In genomic region chr5:57824047-57824446, GRCh38 we compare ENCODE assay signal across 18 cellular contexts.
A peak's percentile ranks its signal among the peaks of the same experiment; 100 is the strongest.
DNase-seq lines count a peak whose midpoint lies in the region; FAIRE-seq and TF ChIP-seq lines count a peak whose summit lies in the region.
"Had no signal": no experiment of that assay in that cellular context is flagged by ENCODE, and none has a peak within 500 bp of the region (broad histone marks: within the 10 kb centered on the region; RNA-seq: fewer than 3 reads in every experiment).

No MANE protein-coding gene starts in this region.

- FAIRE-seq in astrocyte (lab: Jason Lieb, UNC) = peak; percentile 88
- FAIRE-seq: HepG2 had no signal

- H3K9ac ChIP-seq in astrocyte (ENCODE audit: low read length) (peak overlapping the region; percentile 73), endodermal cell (ENCODE audit: extremely low read depth, low read length, poor library complexity, severe bottlenecking) (no peak overlapping the region)
- H3K9ac ChIP-seq: BLaER1 had no signal

- H3K9me3 ChIP-seq in astrocyte (ENCODE audit: insufficient read depth, low read depth, low read length) = no peaks in the 10 kb centered on the region
- no peaks in the 10 kb centered on the region for H3K9me3 ChIP-seq in endodermal cell (ENCODE audit: control insufficient read depth, low read length)
- H3K9me3 ChIP-seq: BLaER1, uterus had no signal

- H3K36me3 ChIP-seq in astrocyte (ENCODE audit: insufficient read depth, low read length) (no peaks in the 10 kb centered on the region), kidney epithelial cell (ENCODE audit: control insufficient read depth, insufficient read depth, low read length) (no peaks in the 10 kb centered on the region), endodermal cell (ENCODE audit: control insufficient read depth, insufficient read depth, low read length) (no peaks in the 10 kb centered on the region)
- H3K36me3 ChIP-seq: BLaER1, esophagus muscularis mucosa, uterus had no signal

- in situ Hi-C loops in GM13976 (cut with MboI; ENCODE audit: low sequenced_read_pairs, unreplicated experiment) = no loop called here

- peaks cover 2% of the 10 kb centered on the region for H3K9me3 Mint-ChIP-seq in astrocyte (ENCODE audit: unreplicated experiment)
- peaks cover 6% of the 10 kb centered on the region for H3K9me3 Mint-ChIP-seq in endodermal cell
- H3K9me3 Mint-ChIP-seq: activated naive CD4-positive, alpha-beta T cell treated with anti-CD3 and anti-CD28 coated beads, Interleukin-2, amount 10 ng/mL, durations not matched to agents 7 days and 5 days had no signal

- no peaks in the 10 kb centered on the region for H3K79me2 ChIP-seq in astrocyte (ENCODE audit: insufficient read depth, low read length)

- H3K27ac Mint-ChIP-seq in astrocyte (ENCODE audit: unreplicated experiment) (peak overlapping the region; percentile 78), endodermal cell (no peak overlapping the region)
- H3K27ac Mint-ChIP-seq: activated naive CD4-positive, alpha-beta T cell treated with anti-CD3 and anti-CD28 coated beads, Interleukin-2, amount 10 ng/mL, durations not matched to agents 7 days and 5 days; progenitor cell of endocrine pancreas had no signal

- H2AFZ ChIP-seq in astrocyte (ENCODE audit: low read depth, low read length) = no peak overlapping the region

- peak overlapping the region; percentile 94 for H3K27ac ChIP-seq in astrocyte (ENCODE audit: low read depth, low read length)
- no peak overlapping the region for H3K27ac ChIP-seq in endodermal cell (ENCODE audit: low read depth, low read length)
- H3K27ac ChIP-seq: BLaER1, esophagus muscularis mucosa, uterus had no signal

- DNase-seq in AG09309 (ENCODE audit: low read depth) (peak; percentile 46), LHCN-M2 (ENCODE audit: low read depth) (peak; percentile 90), astrocyte (ENCODE audit: low read depth) (peak; percentile 99), kidney epithelial cell (ENCODE audit: low read depth) (peak; percentile 77), NCI-H1436 (lab: John Stamatoyannopoulos, UW) (no peak), endodermal cell (no peak), GM13976 (ENCODE audit: low spot score) (no peak), DMS53 (lab: John Stamatoyannopoulos, UW) (no peak)
- DNase-seq: activated naive CD4-positive, alpha-beta T cell treated with anti-CD3 and anti-CD28 coated beads, Interleukin-2, amount 10 ng/mL, durations not matched to agents 7 days and 5 days; cerebellar nuclear complex; NCI-H1417 treated with DMSO at 0.1 percent for 48 hours; NCI-H524; stimulated activated CD4-positive, alpha-beta T cell treated with anti-CD3 and anti-CD28 coated beads, Interleukin-1b, Interleukin-23, amount 100 ng/mL, for 48 hours; uterus had no signal

- H3K4me3 ChIP-seq in AG09309 (ENCODE audit: control insufficient read depth, low read depth, low read length) = no peak overlapping the region
- no peak overlapping the region for H3K4me3 ChIP-seq in astrocyte (ENCODE audit: insufficient read depth, low read depth, low read length)
- H3K4me3 ChIP-seq in kidney epithelial cell (ENCODE audit: low read depth, low read length) = no peak overlapping the region
- no peak overlapping the region for H3K4me3 ChIP-seq in endodermal cell (ENCODE audit: low read length)
- H3K4me3 ChIP-seq: BLaER1, esophagus muscularis mucosa, uterus had no signal

- H3K27me3 ChIP-seq in astrocyte (ENCODE audit: insufficient read depth, low read length) = no peaks in the 10 kb centered on the region
- H3K27me3 ChIP-seq in kidney epithelial cell (ENCODE audit: control insufficient read depth, insufficient read depth, low read length) = no peaks in the 10 kb centered on the region
- no peaks in the 10 kb centered on the region for H3K27me3 ChIP-seq in endodermal cell (ENCODE audit: control insufficient read depth, insufficient read depth, low read length, poor library complexity, severe bottlenecking)
- H3K27me3 ChIP-seq: BLaER1, esophagus muscularis mucosa, uterus had no signal

- WGBS in endodermal cell (ENCODE audit: insufficient coverage in 1 of 2, insufficient read length in 1 of 2), 2 experiments = 100% methylated on average over 1 to 2 of the region's 2 CpGs

- H3K4me2 ChIP-seq in astrocyte (ENCODE audit: low read length) = peak overlapping the region; percentile 43
- H3K4me2 ChIP-seq: BLaER1 had no signal

- H3K4me1 ChIP-seq in astrocyte (ENCODE audit: insufficient read depth, low read length) (peaks cover 28% of the 10 kb centered on the region), endodermal cell (ENCODE audit: control insufficient read depth, insufficient read depth, low read length) (no peaks in the 10 kb centered on the region)
- H3K4me1 ChIP-seq: BLaER1, esophagus muscularis mucosa, uterus had no signal

- H3K36me3 Mint-ChIP-seq in astrocyte (ENCODE audit: low read depth, unreplicated experiment) (peaks cover 3% of the 10 kb centered on the region), endodermal cell (ENCODE audit: low read depth) (no peaks in the 10 kb centered on the region)
- H3K36me3 Mint-ChIP-seq: activated naive CD4-positive, alpha-beta T cell treated with anti-CD3 and anti-CD28 coated beads, Interleukin-2, amount 10 ng/mL, durations not matched to agents 7 days and 5 days had no signal

- no peaks in the 10 kb centered on the region for H3K27me3 Mint-ChIP-seq in astrocyte (ENCODE audit: low read depth, unreplicated experiment)
- H3K27me3 Mint-ChIP-seq in endodermal cell (ENCODE audit: insufficient read depth) = no peaks in the 10 kb centered on the region
- H3K27me3 Mint-ChIP-seq: activated naive CD4-positive, alpha-beta T cell treated with anti-CD3 and anti-CD28 coated beads, Interleukin-2, amount 10 ng/mL, durations not matched to agents 7 days and 5 days; progenitor cell of endocrine pancreas had no signal

- no peaks in the 10 kb centered on the region for H4K20me1 ChIP-seq in astrocyte (ENCODE audit: insufficient read depth, low read length)
- H4K20me1 ChIP-seq: BLaER1 had no signal

- H3K4me3 Mint-ChIP-seq in astrocyte (ENCODE audit: unreplicated experiment) = no peak overlapping the region
- no peak overlapping the region for H3K4me3 Mint-ChIP-seq in endodermal cell
- H3K4me3 Mint-ChIP-seq: activated naive CD4-positive, alpha-beta T cell treated with anti-CD3 and anti-CD28 coated beads, Interleukin-2, amount 10 ng/mL, durations not matched to agents 7 days and 5 days had no signal

- H3K4me1 Mint-ChIP-seq in astrocyte (ENCODE audit: low read depth, unreplicated experiment) (peaks cover 27% of the 10 kb centered on the region), endodermal cell (no peaks in the 10 kb centered on the region)
- H3K4me1 Mint-ChIP-seq: activated naive CD4-positive, alpha-beta T cell treated with anti-CD3 and anti-CD28 coated beads, Interleukin-2, amount 10 ng/mL, durations not matched to agents 7 days and 5 days had no signal

- no peak for TF ChIP-seq CTCF in AG09309 (IDR thresholded peaks at IDR 0.05; ENCODE audit: control insufficient read depth, insufficient read depth, low read depth, low read length, missing control alignments)
- TF ChIP-seq CTCF in astrocyte (IDR thresholded peaks at IDR 0.05; ENCODE audit: insufficient read depth, low read depth, low read length) = no peak
- no peak for TF ChIP-seq CTCF in kidney epithelial cell (IDR thresholded peaks at IDR 0.05; ENCODE audit: insufficient read depth, low read length, poor library complexity, severe bottlenecking)
- no peak for TF ChIP-seq CTCF in endodermal cell (conservative IDR thresholded peaks at IDR 0.05)
- no peak for TF ChIP-seq CTCF in GM13976 (IDR thresholded peaks at IDR 0.05; ENCODE audit: borderline replicate concordance, control extremely low read depth, extremely low read depth, insufficient read depth, missing control alignments)

Comparison
In these comparisons a context has a peak if more than half of its experiments do, and no peak if none do; other contexts are left out.
1. DNase-seq: peak in AG09309 (single experiment), LHCN-M2 (single experiment), astrocyte (single experiment) and kidney epithelial cell (single experiment); none in NCI-H1436 (single experiment), endodermal cell (single experiment), GM13976 (single experiment) and DMS53 (single experiment).